11 cellular contexts compared by ENCODE assay signal in genomic region chr4:42331914-42332368, GRCh38.
DNase-seq lines count a peak whose midpoint lies in the region; ATAC-seq and TF ChIP-seq lines count a peak whose summit lies in the region.
"Had no signal": no experiment of that assay in that cellular context is flagged by ENCODE, and none has a peak within 500 bp of the region (broad histone marks: within the 10 kb centered on the region; RNA-seq: fewer than 3 reads in every experiment).

No MANE protein-coding gene starts in this region.

- in situ Hi-C loops in gastrocnemius medialis (cut with MboI; ENCODE audit: low sequenced_read_pairs in 4 of 4) = no loop called here

- H3K9me3 ChIP-seq in gastrocnemius medialis (no peaks in the 10 kb centered on the region), neural progenitor cell (ENCODE audit: low read depth) (no peaks in the 10 kb centered on the region), endodermal cell (ENCODE audit: control insufficient read depth, low read length) (no peaks in the 10 kb centered on the region)

- H3K79me2 ChIP-seq in neural progenitor cell (ENCODE audit: low read depth) = no peaks in the 10 kb centered on the region

- no peaks in the 10 kb centered on the region for H3K36me3 ChIP-seq in gastrocnemius medialis
- no peaks in the 10 kb centered on the region for H3K36me3 ChIP-seq in neural progenitor cell
- H3K36me3 ChIP-seq in endodermal cell (ENCODE audit: control insufficient read depth, insufficient read depth, low read length) = no peaks in the 10 kb centered on the region

- no peak overlapping the region for H2AFZ ChIP-seq in neural progenitor cell (replicated peaks)

- H3K36me3 Mint-ChIP-seq in nephron progenitor cell (ENCODE audit: low read depth) (no peaks in the 10 kb centered on the region), neural progenitor cell (no peaks in the 10 kb centered on the region), endodermal cell (ENCODE audit: low read depth) (no peaks in the 10 kb centered on the region)
- H3K36me3 Mint-ChIP-seq: activated naive CD8-positive, alpha-beta T cell had no signal

- H3K4me3 ChIP-seq in epithelial cell of proximal tubule (ENCODE audit: low read depth, low read length) (no peak overlapping the region), gastrocnemius medialis (no peak overlapping the region), neural progenitor cell (no peak overlapping the region), endodermal cell (ENCODE audit: low read length) (no peak overlapping the region)

- H3K4me1 Mint-ChIP-seq in nephron progenitor cell = peaks cover 43% of the 10 kb centered on the region
- no peaks in the 10 kb centered on the region for H3K4me1 Mint-ChIP-seq in neural progenitor cell
- H3K4me1 Mint-ChIP-seq in endodermal cell = peaks cover 18% of the 10 kb centered on the region

- H3K27me3 ChIP-seq in gastrocnemius medialis (no peaks in the 10 kb centered on the region), neural progenitor cell (no peaks in the 10 kb centered on the region), endodermal cell (ENCODE audit: control insufficient read depth, insufficient read depth, low read length, poor library complexity, severe bottlenecking) (no peaks in the 10 kb centered on the region)

- WGBS in endodermal cell (ENCODE audit: insufficient coverage in 1 of 2, insufficient read length in 1 of 2), 2 experiments = 93 to 95% methylated on average over 6 of the region's 6 CpGs

- no peak overlapping the region for H3K4me2 ChIP-seq in neural progenitor cell

- H4K20me1 ChIP-seq in neural progenitor cell (ENCODE audit: low read depth) = no peaks in the 10 kb centered on the region

- H3K4me1 ChIP-seq in gastrocnemius medialis (no peaks in the 10 kb centered on the region), neural progenitor cell (no peaks in the 10 kb centered on the region), endodermal cell (ENCODE audit: control insufficient read depth, insufficient read depth, low read length) (no peaks in the 10 kb centered on the region)

- peak; percentile 75 for ATAC-seq in GM18858 (IDR thresholded peaks at IDR 0.05; ENCODE audit: unreplicated experiment)
- peak; percentile 82 for ATAC-seq in HG03378 (IDR thresholded peaks at IDR 0.05; ENCODE audit: unreplicated experiment)
- peak; percentile 89 to 94 for ATAC-seq in gastrocnemius medialis

- TF ChIP-seq CTCF in epithelial cell of proximal tubule (conservative IDR thresholded peaks at IDR 0.05; ENCODE audit: low read depth, low read length) (no peak), gastrocnemius medialis (IDR thresholded peaks at IDR 0.05 in 4 of 5, conservative IDR thresholded peaks at IDR 0.05 in 1 of 5) (no peak), nephron progenitor cell (IDR thresholded peaks at IDR 0.05) (no peak), neural progenitor cell (IDR thresholded peaks at IDR 0.05) (no peak), endodermal cell (conservative IDR thresholded peaks at IDR 0.05) (no peak)

- H3K27ac Mint-ChIP-seq in nephron progenitor cell (no peak overlapping the region), neural progenitor cell (no peak overlapping the region), endodermal cell (no peak overlapping the region)
- H3K27ac Mint-ChIP-seq: activated naive CD8-positive, alpha-beta T cell had no signal

- no peak overlapping the region for H3K4me3 Mint-ChIP-seq in nephron progenitor cell
- H3K4me3 Mint-ChIP-seq in neural progenitor cell = no peak overlapping the region
- no peak overlapping the region for H3K4me3 Mint-ChIP-seq in endodermal cell
- H3K4me3 Mint-ChIP-seq: activated naive CD8-positive, alpha-beta T cell had no signal

- H3K27me3 Mint-ChIP-seq in nephron progenitor cell (ENCODE audit: low read depth, poor library complexity) (peaks cover 8% of the 10 kb centered on the region), neural progenitor cell (ENCODE audit: insufficient read depth, low read depth) (peaks cover 6% of the 10 kb centered on the region), endodermal cell (ENCODE audit: insufficient read depth) (no peaks in the 10 kb centered on the region)

- H3K9me3 Mint-ChIP-seq in nephron progenitor cell = peaks cover 10% of the 10 kb centered on the region
- no peaks in the 10 kb centered on the region for H3K9me3 Mint-ChIP-seq in neural progenitor cell
- no peaks in the 10 kb centered on the region for H3K9me3 Mint-ChIP-seq in endodermal cell

- H3F3A ChIP-seq in neural progenitor cell (ENCODE audit: low read depth) = no peaks in the 10 kb centered on the region

- DNase-seq in epithelial cell of proximal tubule (ENCODE audit: low read depth) = peak; percentile 36
- peak; percentile 31 to 65 for DNase-seq in gastrocnemius medialis
- no peak for DNase-seq in nephron progenitor cell
- DNase-seq in DMS153 treated with DMSO at 0.1 percent for 48 hours (lab: John Stamatoyannopoulos, UW; ENCODE audit: unreplicated experiment) = no peak
- DNase-seq in neural progenitor cell (ENCODE audit: low spot score) = no peak
- no peak for DNase-seq in endodermal cell
- DNase-seq: DND-41, RPMI8226 had no signal

- H3K9ac ChIP-seq in neural progenitor cell = no peak overlapping the region
- no peak overlapping the region for H3K9ac ChIP-seq in endodermal cell (ENCODE audit: extremely low read depth, low read length, poor library complexity, severe bottlenecking)

- intact Hi-C loops in gastrocnemius medialis (cut with DNase I; ENCODE audit: low total_unique reads) = no loop called here

- TF ChIP-seq POLR2A in gastrocnemius medialis (IDR thresholded peaks at IDR 0.05) = no peak

- H3K27ac ChIP-seq in gastrocnemius medialis = peak overlapping the region; percentile 14 to 59 (median 50)
- H3K27ac ChIP-seq in neural progenitor cell = no peak overlapping the region
- H3K27ac ChIP-seq in endodermal cell (ENCODE audit: low read depth, low read length) = no peak overlapping the region

Comparison
In these comparisons a context has a peak if more than half of its experiments do, and no peak if none do; other contexts are left out.
1. DNase-seq: peak in epithelial cell of proximal tubule (single experiment) and gastrocnemius medialis (2 of 2); none in nephron progenitor cell (single experiment), DMS153 treated with DMSO at 0.1 percent for 48 hours (single experiment), neural progenitor cell (single experiment) and endodermal cell (single experiment).
2. H3K27ac ChIP-seq: peak in gastrocnemius medialis (4 of 4); none in neural progenitor cell (single experiment) and endodermal cell (single experiment).
3. Peak in every context shown above with its lines, with median percentiles within 50 percentile points of each other: ATAC-seq.